Comparison of ENCODE assay signal across 9 cellular contexts in the genomic region with DNA sequence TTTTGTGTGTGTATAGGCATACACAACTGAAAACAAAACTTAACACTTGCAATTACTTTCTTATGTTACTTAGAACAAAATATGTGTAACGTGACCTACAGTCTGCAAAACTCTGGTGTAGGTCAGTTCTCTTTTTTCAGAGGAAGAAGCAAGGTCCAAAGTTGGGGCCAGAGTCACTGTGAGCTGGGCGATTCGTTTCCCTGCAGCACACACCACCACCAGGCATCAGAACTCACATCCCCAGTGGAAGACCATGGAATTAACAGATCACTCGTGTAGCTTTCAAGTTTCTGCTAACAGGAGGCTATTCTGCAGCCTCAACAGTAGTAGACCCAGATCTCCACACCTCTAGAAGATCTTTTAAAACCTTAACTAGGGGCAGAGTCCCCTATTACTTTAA. TPM values are rescaled to one million over a fixed set of nuclear protein-coding genes. Genes with fewer than 3 reads are reported as not detected.
DNase-seq lines count a peak whose midpoint lies in the region; ATAC-seq, FAIRE-seq and TF ChIP-seq lines count a peak whose summit lies in the region.
"Had no signal": no experiment of that assay in that cellular context is flagged by ENCODE, and none has a peak within 500 bp of the region (broad histone marks: within the 10 kb centered on the region; RNA-seq: fewer than 3 reads in every experiment).

No MANE protein-coding gene starts in this region.

- H3K18ac ChIP-seq in H1 (ENCODE audit: extremely low read depth, low read length): no peak overlapping the region

- no peak overlapping the region for H3K4ac ChIP-seq in H1 (replicated peaks; ENCODE audit: insufficient read length, low read depth, low read length)

- CTCF ChIA-PET in H1 (lab: Charles Lee; ENCODE audit: partially characterized antibody) (interaction anchor here (1.1 to 3.9 kb wide), 12 partner anchors 10 to 245 kb away, joined by 3 to 21 read pairs (median 4); no protein-coding TSS in a partner anchor), HEK293T (lab: Yijun Ruan, JAX) (interaction anchor here (0.5 to 1.7 kb wide), 6 partner anchors 13 to 121 kb away, joined by 3 to 13 read pairs (median 4); no protein-coding TSS in a partner anchor)

- 72% methylated on average over 4 of the region's 4 CpGs; no CpG with 5 or more reads in 1 of the 2 experiments for WGBS in H1 (ENCODE audit: extremely low coverage in 1 of 2, insufficient coverage in 1 of 2, insufficient read length in 1 of 2, insufficient replicate concordance in 2 of 2, low coverage in 1 of 2, low lambda C conversion rate in 2 of 2, missing lambda C conversion rate in 1 of 2), 2 experiments

- peaks cover 47 to 67% of the 10 kb centered on the region in 2 experiments for H4K20me1 ChIP-seq in H1 (replicated peaks in 1 of 2; ENCODE audit: control insufficient read depth in 1 of 2, insufficient read depth in 2 of 2, low read length in 2 of 2)

- TF ChIP-seq CTCF in H1 (IDR thresholded peaks at IDR 0.05; ENCODE audit: control extremely low read depth in 1 of 3, insufficient read depth in 1 of 3, low read depth in 1 of 3, low read length in 3 of 3): no peak

- no peak overlapping the region; the same call in 1 of the 2 replicates for H2AK5ac ChIP-seq in H1 (ENCODE audit: low read depth, low read length)

- ATAC-seq in naive thymus-derived CD8-positive, alpha-beta T cell: no peak
- ATAC-seq in HG03565 (IDR thresholded peaks at IDR 0.05; ENCODE audit: unreplicated experiment): no peak

- no peak overlapping the region for H3K27ac ChIP-seq in ACC112 (ENCODE audit: low read depth, low read length)
- no peak overlapping the region for H3K27ac ChIP-seq in H1 (ENCODE audit: low read depth, low read length)

- peaks cover 0 to 21% (median 0%) of the 10 kb centered on the region in 3 donors for H3K36me3 Mint-ChIP-seq in naive thymus-derived CD8-positive, alpha-beta T cell

- H3K27me3 Mint-ChIP-seq in naive thymus-derived CD8-positive, alpha-beta T cell: no peaks in the 10 kb centered on the region

- no peak overlapping the region for H2BK15ac ChIP-seq in H1 (ENCODE audit: low read length)

- H3K23ac ChIP-seq in H1 (ENCODE audit: insufficient read length): no peak overlapping the region

- H3K23me2 ChIP-seq in H1 (ENCODE audit: low read depth, low read length): peaks cover 3% of the 10 kb centered on the region; the same call in 1 of the 2 replicates

- no peak for TF ChIP-seq POLR2A in H1 (IDR thresholded peaks at IDR 0.05; ENCODE audit: control extremely low read depth in 1 of 2, low read depth in 2 of 2, low read length in 2 of 2)

- H3K36me3 ChIP-seq in ACC112 (ENCODE audit: insufficient read depth, low read length) (no peaks in the 10 kb centered on the region), H1 (ENCODE audit: control insufficient read depth in 2 of 4, insufficient read depth in 4 of 4, low read length in 3 of 4) (peaks cover 0 to 4% (median 0%) of the 10 kb centered on the region in 4 experiments; a peak in 1 of 8 replicates)

- peaks cover 29% of the 10 kb centered on the region for H3K79me1 ChIP-seq in H1 (ENCODE audit: low read depth, low read length)

- H3K4me2 ChIP-seq in H1 (ENCODE audit: insufficient read depth in 1 of 2, low read depth in 2 of 2, low read length in 2 of 2): peak overlapping the region in 1 of 2 experiments; percentile 9; a peak in 1 of 4 replicates

- no peaks in the 10 kb centered on the region for H3K9me3 ChIP-seq in H1 (ENCODE audit: insufficient read depth in 2 of 2, low read depth in 1 of 2, low read length in 1 of 2)

- no peaks in the 10 kb centered on the region for H3K9me3 Mint-ChIP-seq in naive thymus-derived CD8-positive, alpha-beta T cell

- TF ChIP-seq EP300 in H1 (IDR thresholded peaks at IDR 0.05; ENCODE audit: borderline replicate concordance in 1 of 2, low read depth in 2 of 2, low read length in 2 of 2): no peak

- H3K27me3 ChIP-seq in ACC112 (ENCODE audit: insufficient read depth, low read length) (no peaks in the 10 kb centered on the region), H1 (replicated peaks in 1 of 4; ENCODE audit: control insufficient read depth in 3 of 4, extremely low read depth in 1 of 4, insufficient read depth in 3 of 4, low read length in 3 of 4) (no peaks in the 10 kb centered on the region; a peak in 1 of 7 replicates)

- H2BK20ac ChIP-seq in H1 (ENCODE audit: low read length): no peak overlapping the region

- DNase-seq in NOMO-1 (lab: John Stamatoyannopoulos, UW; ENCODE audit: unreplicated experiment in 2 of 2) (peak; percentile 26 to 39), H1 (ENCODE audit: low read depth in 1 of 2, low spot score in 2 of 2) (no peak), HEK293T (ENCODE audit: extremely low spot score) (no peak), NCI-H510A (lab: John Stamatoyannopoulos, UW) (no peak), T-helper 9 cell (no peak)
- no peak for DNase-seq in naive thymus-derived CD8-positive, alpha-beta T cell

- peak overlapping the region in 3 of 4 experiments; percentile 47 to 64 (median 48); a peak in 4 of 7 replicates for H3K9ac ChIP-seq in H1 (replicated peaks in 1 of 4; ENCODE audit: extremely low read depth in 1 of 4, low read depth in 3 of 4, low read length in 3 of 4)

- peak overlapping the region; percentile 72; the same call in 1 of the 2 replicates for H4K8ac ChIP-seq in H1 (ENCODE audit: extremely low read depth, insufficient read depth, low read length)

- no peak for FAIRE-seq in H1 (lab: Jason Lieb, UNC)
- FAIRE-seq: TTC549 had no signal

- no peak overlapping the region for H2BK120ac ChIP-seq in H1 (replicated peaks; ENCODE audit: low read depth, low read length)

- POLR2A ChIA-PET in H1 (lab: Charles Lee; ENCODE audit: partially characterized antibody): interaction anchor here (1.2 to 4.0 kb wide), 8 partner anchors 9 to 22 kb away, joined by 3 to 54 read pairs (median 4); no protein-coding TSS in a partner anchor
- POLR2A ChIA-PET in naive thymus-derived CD8-positive, alpha-beta T cell (lab: Charles Lee): interaction anchor here (0.7 to 4.2 kb wide), 4 partner anchors 12 to 1051 kb away, joined by 3 to 53 read pairs (median 5); a partner anchor contains a TSS
- POLR2A ChIA-PET in HEK293T (lab: Yijun Ruan, JAX): interaction anchor here (1.0 to 3.4 kb wide), 9 partner anchors 10 to 517 kb away, joined by 3 to 37 read pairs (median 4); a partner anchor contains a TSS

- peaks cover 84% of the 10 kb centered on the region for H3K79me2 ChIP-seq in ACC112 (ENCODE audit: control insufficient read depth, insufficient read depth, low read length, unreplicated experiment)
- H3K79me2 ChIP-seq in H1 (ENCODE audit: control insufficient read depth in 1 of 2, insufficient read depth in 2 of 2, low read length in 2 of 2): peaks cover 8 to 96% of the 10 kb centered on the region in 2 experiments; a peak in 3 of 4 replicates

- no peak for TF ChIP-seq RAD21 in H1 (IDR thresholded peaks at IDR 0.05 in 1 of 2, conservative IDR thresholded peaks at IDR 0.05 in 1 of 2; ENCODE audit: low read depth in 2 of 2, low read length in 2 of 2)

- no peak overlapping the region for H2BK5ac ChIP-seq in H1 (ENCODE audit: low read depth, low read length)

- no peak overlapping the region for H4K91ac ChIP-seq in H1 (replicated peaks; ENCODE audit: insufficient read length, low read length)

- H3K4me1 Mint-ChIP-seq in naive thymus-derived CD8-positive, alpha-beta T cell: peaks cover 66 to 100% (median 98%) of the 10 kb centered on the region in 4 donors

- no peak overlapping the region for H2BK12ac ChIP-seq in H1 (ENCODE audit: low read depth, low read length)

- peak overlapping the region; percentile 34 for H3K4me3 ChIP-seq in ACC112 (ENCODE audit: low read depth, low read length)
- 0 out of 8 replicates have a peak overlapping the region, but pooled peaks of 1 of the 4 experiments have one; percentile 32 for H3K4me3 ChIP-seq in H1 (ENCODE audit: extremely low read depth in 1 of 4, insufficient read depth in 2 of 4, low read depth in 3 of 4, low read length in 4 of 4)

- no peak overlapping the region for H4K5ac ChIP-seq in H1 (ENCODE audit: insufficient read length, low read depth, low read length)

- H3K4me1 ChIP-seq in ACC112 (ENCODE audit: control insufficient read depth, insufficient read depth, low read length, unreplicated experiment) (peaks cover 16% of the 10 kb centered on the region), H1 (replicated peaks in 1 of 4; ENCODE audit: control insufficient read depth in 3 of 4, insufficient read depth in 4 of 4, low read length in 3 of 4) (peaks cover 26 to 56% (median 43%) of the 10 kb centered on the region in 4 experiments)

- H3K4me3 Mint-ChIP-seq in naive thymus-derived CD8-positive, alpha-beta T cell: peak overlapping the region; percentile 45 to 72 (median 62)

- H2AFZ ChIP-seq in ACC112 (ENCODE audit: low read length, unreplicated experiment): peak overlapping the region; percentile 31
- H2AFZ ChIP-seq in H1 (ENCODE audit: low read length): no peak overlapping the region

- no peak overlapping the region for H3K14ac ChIP-seq in H1 (ENCODE audit: insufficient read length)

- no peak overlapping the region for H3K56ac ChIP-seq in H1 (replicated peaks; ENCODE audit: insufficient read length, low read depth, low read length)

- H3K27ac Mint-ChIP-seq in naive thymus-derived CD8-positive, alpha-beta T cell: peak overlapping the region; percentile 18 to 93 (median 84)

TF ChIP-seq in H1, 55 proteins besides CTCF, POLR2A, EP300 and RAD21:
- no peak for TF ChIP-seq RNF2 (IDR thresholded peaks at IDR 0.05; ENCODE audit: borderline replicate concordance, low read depth, low read length, missing control alignments, poor library complexity, severe bottlenecking)

TF ChIP-seq in HEK293T, 16 proteins besides CTCF, POLR2A, EP300 and RAD21:
- no peak for TF ChIP-seq TARDBP (IDR thresholded peaks at IDR 0.05)
- no peak for TF ChIP-seq BHLHE40 (IDR thresholded peaks at IDR 0.05; ENCODE audit: borderline replicate concordance)
- no peak for TF ChIP-seq L3MBTL2 (conservative IDR thresholded peaks at IDR 0.05)
- no peak for TF ChIP-seq ELF4 (IDR thresholded peaks at IDR 0.05)
- TF ChIP-seq FOXA1 (IDR thresholded peaks at IDR 0.05): no peak
- no peak for TF ChIP-seq SUZ12 (IDR thresholded peaks at IDR 0.05)

RNA-seq across cellular contexts. Expression of a gene that starts 25.8 kb away (rescaled TPM):
- 284 and 295 TPM in 2 replicates for total RNA-seq in H1 (2021; fragmentation: NEBNext Ultra II Directional; extraction: Animal tissue kit (Norgen Biotek cat#: 25700))
- 46.8 and 70.8 TPM in 2 replicates for polyA plus RNA-seq in H1 (2011; rRNA removed)
- polyA plus RNA-seq in H1 (2011; cell fraction: cytosol; rRNA removed): 114 TPM
- 28.3 TPM for polyA plus RNA-seq in H1 (2011; cell fraction: nucleus; rRNA removed)
- 332 to 427 TPM (median 351 TPM) in 4 replicates for polyA plus RNA-seq in H1 (2012, experiment 1 of 2)
- polyA plus RNA-seq in H1 (2012, experiment 2 of 2): 153 TPM
- polyA plus RNA-seq in H1 (2013, experiment 1 of 2): 224 TPM
- polyA plus RNA-seq in H1 (2013, experiment 2 of 2): 234 TPM
- 51.5 and 75.1 TPM in 2 replicates for polyA minus RNA-seq in H1 (2011; rRNA and poly(A)+ RNA removed)
- 79.9 TPM for polyA minus RNA-seq in H1 (2011; cell fraction: cytosol; rRNA and poly(A)+ RNA removed)
- 51.2 TPM for polyA minus RNA-seq in H1 (2011; cell fraction: nucleus; rRNA and poly(A)+ RNA removed)
- 100 to 1,000 TPM; 129 to 131 TPM for total RNA-seq in naive thymus-derived CD8-positive, alpha-beta T cell
- 10 to 100 TPM; 81.3 to 88.1 (median 84.3) TPM for polyA plus RNA-seq in naive thymus-derived CD8-positive, alpha-beta T cell

Comparison
In these comparisons a context has a peak if more than half of its experiments do, and no peak if none do; other contexts are left out.
1. DNase-seq: peak in NOMO-1 (2 of 2); none in H1 (0 of 2), naive thymus-derived CD8-positive, alpha-beta T cell (0 of 10), HEK293T (single experiment), NCI-H510A (single experiment) and T-helper 9 cell (single experiment).